ENCODE assay signal across 15 cellular contexts in the genomic region with DNA sequence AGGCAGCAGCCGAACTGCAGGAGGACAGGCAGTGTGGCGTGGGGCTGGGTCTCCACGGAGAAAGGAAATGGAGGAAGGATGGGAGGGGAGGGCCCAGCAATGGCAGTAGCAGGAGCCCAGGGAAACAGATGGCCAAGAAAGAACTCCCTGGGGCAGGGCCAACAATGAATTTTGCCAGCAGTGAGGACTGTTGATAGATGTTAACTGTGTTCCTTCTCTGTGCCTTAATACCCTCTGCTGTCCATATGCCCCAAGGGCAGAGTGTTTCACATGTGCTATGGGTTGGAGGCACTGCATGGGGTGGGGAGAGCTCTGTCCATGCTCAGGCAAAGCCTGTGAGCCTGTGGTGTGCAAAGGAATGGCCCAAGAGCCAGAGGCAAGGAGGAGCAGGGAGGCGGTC.
DNase-seq lines count a peak whose midpoint lies in the region; ATAC-seq and TF ChIP-seq lines count a peak whose summit lies in the region.
"Had no signal": no experiment of that assay in that cellular context is flagged by ENCODE, and none has a peak within 500 bp of the region (broad histone marks: within the 10 kb centered on the region; RNA-seq: fewer than 3 reads in every experiment).

No MANE protein-coding gene starts in this region.

- H3K27me3 ChIP-seq in SK-N-SH (ENCODE audit: insufficient read depth): no peaks in the 10 kb centered on the region
- no peaks in the 10 kb centered on the region for H3K27me3 ChIP-seq in naive thymus-derived CD4-positive, alpha-beta T cell (ENCODE audit: control insufficient read depth in 2 of 2, insufficient read depth in 2 of 2, low read length in 2 of 2)

- no peaks in the 10 kb centered on the region for H3K36me3 ChIP-seq in SK-N-SH (replicated peaks in 1 of 2; ENCODE audit: control insufficient read depth in 1 of 2, insufficient read depth in 2 of 2, low read length in 1 of 2)
- H3K36me3 ChIP-seq in naive thymus-derived CD4-positive, alpha-beta T cell (ENCODE audit: control insufficient read depth in 2 of 3, insufficient read depth in 3 of 3, low read length in 3 of 3): no peaks in the 10 kb centered on the region

- H3K36me3 Mint-ChIP-seq in naive thymus-derived CD4-positive, alpha-beta T cell: peaks cover 11 to 50% (median 16%) of the 10 kb centered on the region in 5 donors
- H3K36me3 Mint-ChIP-seq in HFFc6 (ENCODE audit: low read depth): peaks cover 18% of the 10 kb centered on the region

- no peaks in the 10 kb centered on the region for H3K27me3 Mint-ChIP-seq in naive thymus-derived CD4-positive, alpha-beta T cell
- H3K27me3 Mint-ChIP-seq in HFFc6 (ENCODE audit: insufficient read depth): peaks cover 3% of the 10 kb centered on the region; the same call in 1 of the 2 replicates

- DNase-seq in SK-N-SH (peak; percentile 30), Kasumi-1 (lab: John Stamatoyannopoulos, UW) (peak; percentile 28 to 40), dermis blood vessel endothelial cell (peak; percentile 65), GF-D8 (lab: John Stamatoyannopoulos, UW) (no peak), HFFc6 (no peak)
- no peak for DNase-seq in naive thymus-derived CD4-positive, alpha-beta T cell
- DNase-seq: amniotic stem cell; Caco-2; NCI-H510A treated with DMSO at 0.1 percent for 48 hours; stimulated activated CD4-positive, alpha-beta T cell treated with anti-CD3 and anti-CD28 coated beads, Interleukin-4, amount 100 ng/mL, for 24 hours had no signal

- no peak overlapping the region for H3K4me3 ChIP-seq in SK-N-SH (ENCODE audit: low read depth in 2 of 2, low read length in 1 of 2)
- H3K4me3 ChIP-seq in naive thymus-derived CD4-positive, alpha-beta T cell (ENCODE audit: low read length): no peak overlapping the region
- H3K4me3 ChIP-seq: coronary artery, lung had no signal

- no peak overlapping the region for H2AFZ ChIP-seq in SK-N-SH (ENCODE audit: low read depth)

- H3K4me3 Mint-ChIP-seq in naive thymus-derived CD4-positive, alpha-beta T cell: peak overlapping the region in 2 of 10 donors; percentile 27 to 60
- no peak overlapping the region for H3K4me3 Mint-ChIP-seq in HFFc6

- H3K9me3 Mint-ChIP-seq in naive thymus-derived CD4-positive, alpha-beta T cell: peaks cover 10 to 36% (median 24%) of the 10 kb centered on the region in 11 donors
- peaks cover 22% of the 10 kb centered on the region for H3K9me3 Mint-ChIP-seq in HFFc6

- WGBS in SK-N-SH (ENCODE audit: low lambda C conversion rate): 74% methylated on average over 4 of the region's 4 CpGs

- TF ChIP-seq EP300 in SK-N-SH (IDR thresholded peaks at IDR 0.05; ENCODE audit: borderline replicate concordance in 1 of 2, low read depth in 1 of 2, low read length in 1 of 2): peak in 1 of 2 experiments; percentile 37; a peak in 1 of 4 replicates

- CTCF ChIA-PET in SK-N-SH (lab: Yijun Ruan, JAX): interaction anchor here (1.8 to 6.3 kb wide), 2 partner anchors 14 to 215 kb away, joined by 7 to 43 read pairs; no protein-coding TSS in a partner anchor
- CTCF ChIA-PET in naive thymus-derived CD4-positive, alpha-beta T cell (lab: Charles Lee): interaction anchor here (0.6 to 2.7 kb wide), 3 partner anchors 14 to 1112 kb away, joined by 3 to 16 read pairs (median 3); no protein-coding TSS in a partner anchor

- H4K20me1 ChIP-seq in SK-N-SH (ENCODE audit: insufficient read depth): no peaks in the 10 kb centered on the region

- no peak overlapping the region; a peak in 1 of 4 replicates for H3K27ac ChIP-seq in SK-N-SH (ENCODE audit: low read depth in 2 of 2, low read length in 1 of 2)
- no peak overlapping the region for H3K27ac ChIP-seq in naive thymus-derived CD4-positive, alpha-beta T cell (ENCODE audit: low read depth, low read length)
- H3K27ac ChIP-seq: coronary artery had no signal

- H3K9ac ChIP-seq in SK-N-SH: no peak overlapping the region

- H3K27ac Mint-ChIP-seq in naive thymus-derived CD4-positive, alpha-beta T cell: peak overlapping the region; percentile 23 to 96 (median 67)
- no peak overlapping the region; the same call in 1 of the 2 replicates for H3K27ac Mint-ChIP-seq in HFFc6

- no peak overlapping the region for H3K4me2 ChIP-seq in SK-N-SH

- H3K79me2 ChIP-seq in SK-N-SH (ENCODE audit: insufficient read depth): no peaks in the 10 kb centered on the region

- no peaks in the 10 kb centered on the region for H3K9me3 ChIP-seq in SK-N-SH
- peaks cover 0 to 11% (median 0%) of the 10 kb centered on the region in 3 experiments for H3K9me3 ChIP-seq in naive thymus-derived CD4-positive, alpha-beta T cell (ENCODE audit: control insufficient read depth in 2 of 3, low read length in 3 of 3)
- H3K9me3 ChIP-seq: Caco-2 had no signal

- no peak for TF ChIP-seq CTCF in SK-N-SH (IDR thresholded peaks at IDR 0.05)
- TF ChIP-seq CTCF in HFFc6 (IDR thresholded peaks at IDR 0.05): no peak

- H3K4me1 ChIP-seq in SK-N-SH (ENCODE audit: control insufficient read depth in 1 of 2, insufficient read depth in 2 of 2, low read depth in 1 of 2, low read length in 1 of 2): peaks cover 0 to 15% of the 10 kb centered on the region in 2 experiments; a peak in 1 of 4 replicates
- peaks cover 31% of the 10 kb centered on the region in 2 donors for H3K4me1 ChIP-seq in naive thymus-derived CD4-positive, alpha-beta T cell (ENCODE audit: control insufficient read depth in 2 of 2, insufficient read depth in 2 of 2, low read length in 2 of 2)

- intact Hi-C loops in naive thymus-derived CD4-positive, alpha-beta T cell (cut with micrococcal nuclease): no loop called here

- peaks cover 38 to 52% (median 49%) of the 10 kb centered on the region in 7 donors for H3K4me1 Mint-ChIP-seq in naive thymus-derived CD4-positive, alpha-beta T cell
- H3K4me1 Mint-ChIP-seq in HFFc6 (ENCODE audit: low read depth): peaks cover 50% of the 10 kb centered on the region

- POLR2A ChIA-PET in SK-N-SH (lab: Yijun Ruan, JAX): interaction anchor here (1.1 kb wide), 1 partner anchor 110 kb away, joined by 4 read pairs; the partner anchor contains the start of gene SNRK
- POLR2A ChIA-PET in naive thymus-derived CD4-positive, alpha-beta T cell (lab: Charles Lee): interaction anchor here (1.1 to 3.6 kb wide), 4 partner anchors 8 to 16 kb away, joined by 5 to 25 read pairs (median 10); no protein-coding TSS in a partner anchor

- ATAC-seq in SK-N-SH treated with all-trans-retinoic acid at 6 μM for 48 hours (no peak; the same call in 2 of the 3 replicates), HG03095 (IDR thresholded peaks at IDR 0.05; ENCODE audit: unreplicated experiment) (no peak)
- no peak for ATAC-seq in naive thymus-derived CD4-positive, alpha-beta T cell
- ATAC-seq: HepG2 had no signal

- no peaks in the 10 kb centered on the region for H3K9me2 ChIP-seq in SK-N-SH

- H3F3A ChIP-seq in SK-N-SH (replicated peaks; ENCODE audit: insufficient read depth): no peaks in the 10 kb centered on the region

- no peak; the same call in 1 of the 2 replicates for TF ChIP-seq RAD21 in SK-N-SH (IDR thresholded peaks at IDR 0.05; ENCODE audit: low read length)

TF ChIP-seq in SK-N-SH, 30 proteins besides CTCF, POLR2A, EP300 and RAD21 (continues in another document):
- TF ChIP-seq FOSL2 (IDR thresholded peaks at IDR 0.05; ENCODE audit: borderline replicate concordance, low read depth): no peak
- TF ChIP-seq GATA2 (CRISPR knock-in tag; IDR thresholded peaks at IDR 0.05): no peak
- TF ChIP-seq RFX5 (IDR thresholded peaks at IDR 0.05; ENCODE audit: low read length): no peak
- no peak for TF ChIP-seq SMC3 (IDR thresholded peaks at IDR 0.05; ENCODE audit: low read depth, low read length)
- no peak for TF ChIP-seq EZH2phosphoT487 (IDR thresholded peaks at IDR 0.05; ENCODE audit: borderline replicate concordance, low read depth)
- no peak for TF ChIP-seq JUND (IDR thresholded peaks at IDR 0.05)
- TF ChIP-seq MAX (IDR thresholded peaks at IDR 0.05; ENCODE audit: low read depth): no peak
- TF ChIP-seq MEF2A (IDR thresholded peaks at IDR 0.05; ENCODE audit: borderline replicate concordance, low read depth): no peak
- no peak for TF ChIP-seq USF2 (IDR thresholded peaks at IDR 0.05; ENCODE audit: borderline replicate concordance, low read depth, low read length)
- no peak for TF ChIP-seq ELF1 (IDR thresholded peaks at IDR 0.05)

TF ChIP-seq in SK-N-SH treated with all-trans-retinoic acid at 6 μM for 48 hours, 23 proteins besides CTCF, POLR2A, EP300 and RAD21 (continues in another document):
- TF ChIP-seq ARNTL (CRISPR knock-in tag; IDR thresholded peaks at IDR 0.05; ENCODE audit: borderline replicate concordance, low read depth): no peak
- TF ChIP-seq POU6F1 (CRISPR knock-in tag; IDR thresholded peaks at IDR 0.05; ENCODE audit: borderline replicate concordance, low read depth): no peak
- no peak for TF ChIP-seq ZNF70 (CRISPR knock-in tag; IDR thresholded peaks at IDR 0.05)
- TF ChIP-seq, protein P1, sequence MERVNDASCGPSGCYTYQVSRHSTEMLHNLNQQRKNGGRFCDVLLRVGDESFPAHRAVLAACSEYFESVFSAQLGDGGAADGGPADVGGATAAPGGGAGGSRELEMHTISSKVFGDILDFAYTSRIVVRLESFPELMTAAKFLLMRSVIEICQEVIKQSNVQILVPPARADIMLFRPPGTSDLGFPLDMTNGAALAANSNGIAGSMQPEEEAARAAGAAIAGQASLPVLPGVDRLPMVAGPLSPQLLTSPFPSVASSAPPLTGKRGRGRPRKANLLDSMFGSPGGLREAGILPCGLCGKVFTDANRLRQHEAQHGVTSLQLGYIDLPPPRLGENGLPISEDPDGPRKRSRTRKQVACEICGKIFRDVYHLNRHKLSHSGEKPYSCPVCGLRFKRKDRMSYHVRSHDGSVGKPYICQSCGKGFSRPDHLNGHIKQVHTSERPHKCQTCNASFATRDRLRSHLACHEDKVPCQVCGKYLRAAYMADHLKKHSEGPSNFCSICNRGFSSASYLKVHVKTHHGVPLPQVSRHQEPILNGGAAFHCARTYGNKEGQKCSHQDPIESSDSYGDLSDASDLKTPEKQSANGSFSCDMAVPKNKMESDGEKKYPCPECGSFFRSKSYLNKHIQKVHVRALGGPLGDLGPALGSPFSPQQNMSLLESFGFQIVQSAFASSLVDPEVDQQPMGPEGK (CRISPR knock-in tag; IDR thresholded peaks at IDR 0.05; ENCODE audit: borderline replicate concordance): no peak
- TF ChIP-seq SNAI2 (CRISPR knock-in tag; IDR thresholded peaks at IDR 0.05): no peak

Comparison
In these comparisons a context has a peak if more than half of its experiments do, and no peak if none do; other contexts are left out.
1. DNase-seq: peak in SK-N-SH (single experiment), Kasumi-1 (2 of 2) and dermis blood vessel endothelial cell (single experiment); none in naive thymus-derived CD4-positive, alpha-beta T cell (0 of 9), GF-D8 (single experiment) and HFFc6 (single experiment).